In genomic region chr3:8739757-8740508, GRCh38 we compare ENCODE assay signal across 2 cellular contexts.
TF ChIP-seq lines count a peak whose summit lies in the region.

No MANE protein-coding gene starts in this region.

TF ChIP-seq in Ishikawa, 13 proteins besides CTCF, POLR2A, EP300 and RAD21:
- TF ChIP-seq, protein P1, sequence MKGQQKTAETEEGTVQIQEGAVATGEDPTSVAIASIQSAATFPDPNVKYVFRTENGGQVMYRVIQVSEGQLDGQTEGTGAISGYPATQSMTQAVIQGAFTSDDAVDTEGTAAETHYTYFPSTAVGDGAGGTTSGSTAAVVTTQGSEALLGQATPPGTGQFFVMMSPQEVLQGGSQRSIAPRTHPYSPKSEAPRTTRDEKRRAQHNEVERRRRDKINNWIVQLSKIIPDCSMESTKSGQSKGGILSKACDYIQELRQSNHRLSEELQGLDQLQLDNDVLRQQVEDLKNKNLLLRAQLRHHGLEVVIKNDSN (IDR thresholded peaks at IDR 0.05), result no peak
- TF ChIP-seq FOXM1 (IDR thresholded peaks at IDR 0.05; ENCODE audit: borderline replicate concordance, low read depth), result no peak
- TF ChIP-seq TEAD4 (IDR thresholded peaks at IDR 0.05), result peak; percentile 60
- no peak for TF ChIP-seq CEBPB (IDR thresholded peaks at IDR 0.05)
- no peak for TF ChIP-seq TCF12 (IDR thresholded peaks at IDR 0.05; ENCODE audit: low read depth)
- TF ChIP-seq TAF1 (IDR thresholded peaks at IDR 0.05; ENCODE audit: low read depth), result no peak
- no peak for TF ChIP-seq NFIC (IDR thresholded peaks at IDR 0.05)
- TF ChIP-seq ZBTB7A (IDR thresholded peaks at IDR 0.05; ENCODE audit: low read depth), result no peak
- TF ChIP-seq YY1 (IDR thresholded peaks at IDR 0.05; ENCODE audit: low read depth), result peak; percentile 42; the same call in 1 of the 2 replicates

TF ChIP-seq in H1, 55 proteins besides CTCF, POLR2A, EP300 and RAD21:
- TF ChIP-seq, protein P2, sequence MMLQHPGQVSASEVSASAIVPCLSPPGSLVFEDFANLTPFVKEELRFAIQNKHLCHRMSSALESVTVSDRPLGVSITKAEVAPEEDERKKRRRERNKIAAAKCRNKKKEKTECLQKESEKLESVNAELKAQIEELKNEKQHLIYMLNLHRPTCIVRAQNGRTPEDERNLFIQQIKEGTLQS (IDR thresholded peaks at IDR 0.05; ENCODE audit: insufficient read depth, low read depth, low read length), result no peak
- TF ChIP-seq ZNF274 (IDR thresholded peaks at IDR 0.05; ENCODE audit: borderline replicate concordance, extremely low read depth, low read length), result no peak
- TF ChIP-seq SP1 (IDR thresholded peaks at IDR 0.05; ENCODE audit: low read depth, low read length), result no peak
- TF ChIP-seq TAF7 (optimal IDR thresholded peaks at IDR 0.05; ENCODE audit: borderline replicate concordance, low read depth, low read length), result no peak
- TF ChIP-seq CHD2 (IDR thresholded peaks at IDR 0.05; ENCODE audit: low read length), result no peak
- TF ChIP-seq CREB1 (IDR thresholded peaks at IDR 0.05), result no peak
- no peak for TF ChIP-seq RFX5 (IDR thresholded peaks at IDR 0.05; ENCODE audit: borderline replicate concordance, low read depth, low read length)
- TF ChIP-seq BACH1 (IDR thresholded peaks at IDR 0.05; ENCODE audit: low read length), result no peak
- TF ChIP-seq ASH2L (IDR thresholded peaks at IDR 0.05; ENCODE audit: low read length), result no peak
- TF ChIP-seq KDM5A (IDR thresholded peaks at IDR 0.05; ENCODE audit: low read length), result no peak
- no peak for TF ChIP-seq POLR2AphosphoS5 (IDR thresholded peaks at IDR 0.05; ENCODE audit: low read depth, low read length)
- TF ChIP-seq PHF8 (conservative IDR thresholded peaks at IDR 0.05; ENCODE audit: low read depth, low read length), result no peak
- TF ChIP-seq E2F6 (IDR thresholded peaks at IDR 0.05), result no peak
- no peak for TF ChIP-seq RXRA (IDR thresholded peaks at IDR 0.05; ENCODE audit: insufficient read depth, low read depth, low read length)
- no peak for TF ChIP-seq KDM4A (IDR thresholded peaks at IDR 0.05; ENCODE audit: low read depth, low read length, severe bottlenecking)
- no peak for TF ChIP-seq NANOG (IDR thresholded peaks at IDR 0.05; ENCODE audit: insufficient read depth, low read depth, low read length, poor library complexity, severe bottlenecking)
- TF ChIP-seq SIN3A (conservative IDR thresholded peaks at IDR 0.05 in 1 of 2, IDR thresholded peaks at IDR 0.05 in 1 of 2; ENCODE audit: low read depth in 1 of 2, low read length in 2 of 2), result no peak
